Comparison of ENCODE assay signal across 9 cellular contexts in genomic region chr3:148697311-148698189, GRCh38. TPM values are rescaled to one million over a fixed set of nuclear protein-coding genes. Genes with fewer than 3 reads are reported as not detected.
A peak's percentile ranks its signal among the peaks of the same experiment; 100 is the strongest.
DNase-seq lines count a peak whose midpoint lies in the region; ATAC-seq and TF ChIP-seq lines count a peak whose summit lies in the region.
"Had no signal": no experiment of that assay in that cellular context is flagged by ENCODE, and none has a peak within 500 bp of the region (broad histone marks: within the 10 kb centered on the region; RNA-seq: fewer than 3 reads in every experiment).

TSS of gene AGTR1 (plus strand) at chr3:148697903. CDS start at chr3:148741036, 43,133 bp downstream.

- H3K9ac ChIP-seq in parathyroid adenoma = no peak within 1 kb of the TSS
- H3K9ac ChIP-seq: KMS-11 had no signal

- no peaks in the 10 kb centered on the region for H3K36me3 ChIP-seq in parathyroid adenoma (ENCODE audit: control insufficient read depth, insufficient read depth, low read length)

- peak within 1 kb of the TSS; percentile 37 for H3K4me3 ChIP-seq in parathyroid adenoma (ENCODE audit: low read depth, low read length)

- no peaks in the 10 kb centered on the region for H3K79me2 ChIP-seq in parathyroid adenoma

- CTCF ChIA-PET in RWPE1 (lab: Yijun Ruan, JAX) = interaction anchor here (1.0 kb wide), 1 partner anchor 21 kb away, joined by 3 read pairs; no protein-coding TSS in a partner anchor

- H3K27ac ChIP-seq in parathyroid adenoma (no peak within 1 kb of the TSS), RWPE1 (no peak within 1 kb of the TSS)
- H3K27ac ChIP-seq: KMS-11 had no signal

- no peaks in the 10 kb centered on the region for H3K9me3 ChIP-seq in parathyroid adenoma (ENCODE audit: control insufficient read depth, low read length)

- H3K4me1 ChIP-seq in parathyroid adenoma = no peaks in the 10 kb centered on the region

- H2AFZ ChIP-seq in parathyroid adenoma = no peak within 1 kb of the TSS

- peak within 1 kb of the TSS; percentile 66 for H3K4me2 ChIP-seq in parathyroid adenoma (ENCODE audit: low read length)
- H3K4me2 ChIP-seq: KMS-11 had no signal

- DNase-seq in D341Med (ENCODE audit: low spot score) (peak; percentile 61), SK-N-DZ (ENCODE audit: low spot score) (peak; percentile 74), Right ventricle myocardium superior (peak; percentile 82), RWPE1 (ENCODE audit: low spot score) (no peak)

- TF ChIP-seq CTCF in parathyroid adenoma (IDR thresholded peaks at IDR 0.05) (no peak), RWPE1 (conservative IDR thresholded peaks at IDR 0.05; ENCODE audit: low read depth) (no peak)

- peak; percentile 92 for ATAC-seq in Right ventricle myocardium superior (ENCODE audit: poor library complexity)
- no peak for ATAC-seq in HG03521 (IDR thresholded peaks at IDR 0.05; ENCODE audit: unreplicated experiment)
- ATAC-seq in GM19467 (IDR thresholded peaks at IDR 0.05; ENCODE audit: unreplicated experiment) = no peak
- no peak for ATAC-seq in GM18870 (IDR thresholded peaks at IDR 0.05; ENCODE audit: unreplicated experiment)

- POLR2A ChIA-PET in RWPE1 (lab: Yijun Ruan, JAX; ENCODE audit: low non-redundant PET) = no interaction called here

- H3K27me3 ChIP-seq in parathyroid adenoma (ENCODE audit: control insufficient read depth, insufficient read depth, low read length) = no peaks in the 10 kb centered on the region

- intact Hi-C loops in Right ventricle myocardium superior (cut with DNase I) = no loop called here

RNA-seq across cellular contexts. Expression of gene AGTR1, which starts in this region (rescaled TPM):
- polyA plus RNA-seq in SK-N-DZ (2014; cell fraction: cytosol; rRNA removed) = 1.2 and 2.4 TPM in 2 replicates
- polyA plus RNA-seq in SK-N-DZ (2014; cell fraction: nucleus; rRNA removed) = 0.75 and 1.0 TPM in 2 replicates
- total RNA-seq in Right ventricle myocardium superior = 1.9 TPM
